Comparison of ENCODE assay signal across 1 cellular context in the genomic region with DNA sequence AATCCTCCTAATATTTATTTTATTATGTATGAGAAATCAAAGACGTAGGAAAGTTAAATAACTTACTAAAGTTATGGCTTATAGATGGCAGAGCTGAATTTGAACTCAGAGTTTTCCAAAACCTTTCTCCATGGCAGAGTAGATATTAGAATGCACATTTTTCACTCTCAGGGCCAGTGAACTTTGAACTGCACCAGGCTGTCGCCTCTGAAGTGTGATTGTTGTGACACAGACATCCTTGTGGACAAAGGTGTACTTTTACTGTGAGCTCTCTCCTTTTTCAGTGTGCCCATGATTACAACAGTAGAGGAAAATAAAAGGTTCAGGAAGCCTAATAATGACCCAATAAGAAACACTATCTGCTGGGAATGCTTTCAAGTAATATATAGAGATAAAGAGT.
TF ChIP-seq lines count a peak whose summit lies in the region.

No MANE protein-coding gene starts in this region.

TF ChIP-seq in liver, 16 proteins besides CTCF, POLR2A, EP300 and RAD21 (continued from another document):
- TF ChIP-seq, protein P1, sequence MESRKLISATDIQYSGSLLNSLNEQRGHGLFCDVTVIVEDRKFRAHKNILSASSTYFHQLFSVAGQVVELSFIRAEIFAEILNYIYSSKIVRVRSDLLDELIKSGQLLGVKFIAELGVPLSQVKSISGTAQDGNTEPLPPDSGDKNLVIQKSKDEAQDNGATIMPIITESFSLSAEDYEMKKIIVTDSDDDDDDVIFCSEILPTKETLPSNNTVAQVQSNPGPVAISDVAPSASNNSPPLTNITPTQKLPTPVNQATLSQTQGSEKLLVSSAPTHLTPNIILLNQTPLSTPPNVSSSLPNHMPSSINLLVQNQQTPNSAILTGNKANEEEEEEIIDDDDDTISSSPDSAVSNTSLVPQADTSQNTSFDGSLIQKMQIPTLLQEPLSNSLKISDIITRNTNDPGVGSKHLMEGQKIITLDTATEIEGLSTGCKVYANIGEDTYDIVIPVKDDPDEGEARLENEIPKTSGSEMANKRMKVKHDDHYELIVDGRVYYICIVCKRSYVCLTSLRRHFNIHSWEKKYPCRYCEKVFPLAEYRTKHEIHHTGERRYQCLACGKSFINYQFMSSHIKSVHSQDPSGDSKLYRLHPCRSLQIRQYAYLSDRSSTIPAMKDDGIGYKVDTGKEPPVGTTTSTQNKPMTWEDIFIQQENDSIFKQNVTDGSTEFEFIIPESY (IDR thresholded peaks at IDR 0.05): peak; percentile 29
- TF ChIP-seq YY1 (IDR thresholded peaks at IDR 0.05) (peak; percentile 31), NR2F2 (IDR thresholded peaks at IDR 0.05) (no peak), EGR1 (IDR thresholded peaks at IDR 0.05; ENCODE audit: low read depth in 2 of 2) (no peak), JUND (IDR thresholded peaks at IDR 0.05) (peak; percentile 30 to 65), FOXA2 (IDR thresholded peaks at IDR 0.05) (peak; percentile 70), GABPA (IDR thresholded peaks at IDR 0.05 in 1 of 2, conservative IDR thresholded peaks at IDR 0.05 in 1 of 2) (no peak), SP1 (IDR thresholded peaks at IDR 0.05) (peak; percentile 87), FOXA1 (IDR thresholded peaks at IDR 0.05) (peak; percentile 29)
- TF ChIP-seq, protein P2, sequence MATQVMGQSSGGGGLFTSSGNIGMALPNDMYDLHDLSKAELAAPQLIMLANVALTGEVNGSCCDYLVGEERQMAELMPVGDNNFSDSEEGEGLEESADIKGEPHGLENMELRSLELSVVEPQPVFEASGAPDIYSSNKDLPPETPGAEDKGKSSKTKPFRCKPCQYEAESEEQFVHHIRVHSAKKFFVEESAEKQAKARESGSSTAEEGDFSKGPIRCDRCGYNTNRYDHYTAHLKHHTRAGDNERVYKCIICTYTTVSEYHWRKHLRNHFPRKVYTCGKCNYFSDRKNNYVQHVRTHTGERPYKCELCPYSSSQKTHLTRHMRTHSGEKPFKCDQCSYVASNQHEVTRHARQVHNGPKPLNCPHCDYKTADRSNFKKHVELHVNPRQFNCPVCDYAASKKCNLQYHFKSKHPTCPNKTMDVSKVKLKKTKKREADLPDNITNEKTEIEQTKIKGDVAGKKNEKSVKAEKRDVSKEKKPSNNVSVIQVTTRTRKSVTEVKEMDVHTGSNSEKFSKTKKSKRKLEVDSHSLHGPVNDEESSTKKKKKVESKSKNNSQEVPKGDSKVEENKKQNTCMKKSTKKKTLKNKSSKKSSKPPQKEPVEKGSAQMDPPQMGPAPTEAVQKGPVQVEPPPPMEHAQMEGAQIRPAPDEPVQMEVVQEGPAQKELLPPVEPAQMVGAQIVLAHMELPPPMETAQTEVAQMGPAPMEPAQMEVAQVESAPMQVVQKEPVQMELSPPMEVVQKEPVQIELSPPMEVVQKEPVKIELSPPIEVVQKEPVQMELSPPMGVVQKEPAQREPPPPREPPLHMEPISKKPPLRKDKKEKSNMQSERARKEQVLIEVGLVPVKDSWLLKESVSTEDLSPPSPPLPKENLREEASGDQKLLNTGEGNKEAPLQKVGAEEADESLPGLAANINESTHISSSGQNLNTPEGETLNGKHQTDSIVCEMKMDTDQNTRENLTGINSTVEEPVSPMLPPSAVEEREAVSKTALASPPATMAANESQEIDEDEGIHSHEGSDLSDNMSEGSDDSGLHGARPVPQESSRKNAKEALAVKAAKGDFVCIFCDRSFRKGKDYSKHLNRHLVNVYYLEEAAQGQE (IDR thresholded peaks at IDR 0.05): no peak
- TF ChIP-seq, protein P3, sequence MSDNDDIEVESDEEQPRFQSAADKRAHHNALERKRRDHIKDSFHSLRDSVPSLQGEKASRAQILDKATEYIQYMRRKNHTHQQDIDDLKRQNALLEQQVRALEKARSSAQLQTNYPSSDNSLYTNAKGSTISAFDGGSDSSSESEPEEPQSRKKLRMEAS (IDR thresholded peaks at IDR 0.05): peak; percentile 55
- TF ChIP-seq, protein P4, sequence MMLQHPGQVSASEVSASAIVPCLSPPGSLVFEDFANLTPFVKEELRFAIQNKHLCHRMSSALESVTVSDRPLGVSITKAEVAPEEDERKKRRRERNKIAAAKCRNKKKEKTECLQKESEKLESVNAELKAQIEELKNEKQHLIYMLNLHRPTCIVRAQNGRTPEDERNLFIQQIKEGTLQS (IDR thresholded peaks at IDR 0.05): no peak
